ENCODE assay signal across 2 cellular contexts in the genomic region with DNA sequence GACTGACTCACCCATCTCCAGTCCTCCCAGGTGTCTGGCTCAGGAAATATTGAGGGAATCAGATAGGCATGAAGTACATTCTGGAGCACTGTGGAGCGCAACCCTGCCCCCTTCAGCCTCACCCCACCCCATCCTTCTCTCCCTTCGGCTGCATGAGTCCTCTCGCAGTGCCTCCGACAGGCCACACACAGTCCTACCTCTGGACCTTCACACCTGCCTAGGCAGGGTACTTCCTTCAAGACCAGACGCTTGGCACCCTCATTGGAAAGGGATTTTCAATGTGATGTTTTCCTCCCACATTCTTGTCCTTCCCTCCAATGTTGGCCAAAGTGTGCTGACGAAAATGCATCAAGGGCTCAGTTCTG.
TF ChIP-seq lines count a peak whose summit lies in the region.

No MANE protein-coding gene starts in this region.

TF ChIP-seq in GM23338, 12 proteins besides CTCF, POLR2A, EP300 and RAD21 (continued from another document):
- TF ChIP-seq REST (IDR thresholded peaks at IDR 0.05; ENCODE audit: unreplicated experiment) = no peak
- no peak for TF ChIP-seq NANOG (IDR thresholded peaks at IDR 0.05; ENCODE audit: borderline replicate concordance)
- no peak for TF ChIP-seq EZH2 (IDR thresholded peaks at IDR 0.05; ENCODE audit: low read depth, unreplicated experiment)
- TF ChIP-seq POLR2AphosphoS5 (IDR thresholded peaks at IDR 0.05; ENCODE audit: low read depth) = no peak
- TF ChIP-seq, protein P1, sequence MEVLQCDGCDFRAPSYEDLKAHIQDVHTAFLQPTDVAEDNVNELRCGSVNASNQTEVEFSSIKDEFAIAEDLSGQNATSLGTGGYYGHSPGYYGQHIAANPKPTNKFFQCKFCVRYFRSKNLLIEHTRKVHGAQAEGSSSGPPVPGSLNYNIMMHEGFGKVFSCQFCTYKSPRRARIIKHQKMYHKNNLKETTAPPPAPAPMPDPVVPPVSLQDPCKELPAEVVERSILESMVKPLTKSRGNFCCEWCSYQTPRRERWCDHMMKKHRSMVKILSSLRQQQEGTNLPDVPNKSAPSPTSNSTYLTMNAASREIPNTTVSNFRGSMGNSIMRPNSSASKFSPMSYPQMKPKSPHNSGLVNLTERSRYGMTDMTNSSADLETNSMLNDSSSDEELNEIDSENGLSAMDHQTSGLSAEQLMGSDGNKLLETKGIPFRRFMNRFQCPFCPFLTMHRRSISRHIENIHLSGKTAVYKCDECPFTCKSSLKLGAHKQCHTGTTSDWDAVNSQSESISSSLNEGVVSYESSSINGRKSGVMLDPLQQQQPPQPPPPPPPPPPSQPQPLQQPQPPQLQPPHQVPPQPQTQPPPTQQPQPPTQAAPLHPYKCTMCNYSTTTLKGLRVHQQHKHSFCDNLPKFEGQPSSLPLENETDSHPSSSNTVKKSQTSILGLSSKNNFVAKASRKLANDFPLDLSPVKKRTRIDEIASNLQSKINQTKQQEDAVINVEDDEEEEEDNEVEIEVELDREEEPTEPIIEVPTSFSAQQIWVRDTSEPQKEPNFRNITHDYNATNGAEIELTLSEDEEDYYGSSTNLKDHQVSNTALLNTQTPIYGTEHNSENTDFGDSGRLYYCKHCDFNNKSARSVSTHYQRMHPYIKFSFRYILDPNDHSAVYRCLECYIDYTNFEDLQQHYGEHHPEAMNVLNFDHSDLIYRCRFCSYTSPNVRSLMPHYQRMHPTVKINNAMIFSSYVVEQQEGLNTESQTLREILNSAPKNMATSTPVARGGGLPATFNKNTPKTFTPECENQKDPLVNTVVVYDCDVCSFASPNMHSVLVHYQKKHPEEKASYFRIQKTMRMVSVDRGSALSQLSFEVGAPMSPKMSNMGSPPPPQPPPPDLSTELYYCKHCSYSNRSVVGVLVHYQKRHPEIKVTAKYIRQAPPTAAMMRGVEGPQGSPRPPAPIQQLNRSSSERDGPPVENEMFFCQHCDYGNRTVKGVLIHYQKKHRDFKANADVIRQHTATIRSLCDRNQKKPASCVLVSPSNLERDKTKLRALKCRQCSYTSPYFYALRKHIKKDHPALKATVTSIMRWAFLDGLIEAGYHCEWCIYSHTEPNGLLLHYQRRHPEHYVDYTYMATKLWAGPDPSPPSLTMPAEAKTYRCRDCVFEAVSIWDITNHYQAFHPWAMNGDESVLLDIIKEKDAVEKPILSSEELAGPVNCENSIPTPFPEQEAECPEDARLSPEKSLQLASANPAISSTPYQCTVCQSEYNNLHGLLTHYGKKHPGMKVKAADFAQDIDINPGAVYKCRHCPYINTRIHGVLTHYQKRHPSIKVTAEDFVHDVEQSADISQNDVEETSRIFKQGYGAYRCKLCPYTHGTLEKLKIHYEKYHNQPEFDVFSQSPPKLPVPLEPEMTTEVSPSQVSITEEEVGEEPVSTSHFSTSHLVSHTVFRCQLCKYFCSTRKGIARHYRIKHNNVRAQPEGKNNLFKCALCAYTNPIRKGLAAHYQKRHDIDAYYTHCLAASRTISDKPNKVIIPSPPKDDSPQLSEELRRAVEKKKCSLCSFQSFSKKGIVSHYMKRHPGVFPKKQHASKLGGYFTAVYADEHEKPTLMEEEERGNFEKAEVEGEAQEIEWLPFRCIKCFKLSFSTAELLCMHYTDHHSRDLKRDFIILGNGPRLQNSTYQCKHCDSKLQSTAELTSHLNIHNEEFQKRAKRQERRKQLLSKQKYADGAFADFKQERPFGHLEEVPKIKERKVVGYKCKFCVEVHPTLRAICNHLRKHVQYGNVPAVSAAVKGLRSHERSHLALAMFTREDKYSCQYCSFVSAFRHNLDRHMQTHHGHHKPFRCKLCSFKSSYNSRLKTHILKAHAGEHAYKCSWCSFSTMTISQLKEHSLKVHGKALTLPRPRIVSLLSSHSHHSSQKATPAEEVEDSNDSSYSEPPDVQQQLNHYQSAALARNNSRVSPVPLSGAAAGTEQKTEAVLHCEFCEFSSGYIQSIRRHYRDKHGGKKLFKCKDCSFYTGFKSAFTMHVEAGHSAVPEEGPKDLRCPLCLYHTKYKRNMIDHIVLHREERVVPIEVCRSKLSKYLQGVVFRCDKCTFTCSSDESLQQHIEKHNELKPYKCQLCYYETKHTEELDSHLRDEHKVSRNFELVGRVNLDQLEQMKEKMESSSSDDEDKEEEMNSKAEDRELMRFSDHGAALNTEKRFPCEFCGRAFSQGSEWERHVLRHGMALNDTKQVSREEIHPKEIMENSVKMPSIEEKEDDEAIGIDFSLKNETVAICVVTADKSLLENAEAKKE (CRISPR knock-in tag; IDR thresholded peaks at IDR 0.05) = no peak
- TF ChIP-seq ZNF331 (CRISPR knock-in tag; IDR thresholded peaks at IDR 0.05; ENCODE audit: low read depth) = no peak

TF ChIP-seq in WTC11, 78 proteins besides CTCF, POLR2A, EP300 and RAD21 (continued from another document):
- TF ChIP-seq FOXP1 (CRISPR knock-in tag; IDR thresholded peaks at IDR 0.05; ENCODE audit: borderline replicate concordance) (no peak), ZNF396 (CRISPR knock-in tag; IDR thresholded peaks at IDR 0.05; ENCODE audit: borderline replicate concordance) (no peak), ZNF138 (CRISPR knock-in tag; conservative IDR thresholded peaks at IDR 0.05) (no peak), TP53 (CRISPR knock-in tag; IDR thresholded peaks at IDR 0.05) (no peak)
- TF ChIP-seq, protein P2, sequence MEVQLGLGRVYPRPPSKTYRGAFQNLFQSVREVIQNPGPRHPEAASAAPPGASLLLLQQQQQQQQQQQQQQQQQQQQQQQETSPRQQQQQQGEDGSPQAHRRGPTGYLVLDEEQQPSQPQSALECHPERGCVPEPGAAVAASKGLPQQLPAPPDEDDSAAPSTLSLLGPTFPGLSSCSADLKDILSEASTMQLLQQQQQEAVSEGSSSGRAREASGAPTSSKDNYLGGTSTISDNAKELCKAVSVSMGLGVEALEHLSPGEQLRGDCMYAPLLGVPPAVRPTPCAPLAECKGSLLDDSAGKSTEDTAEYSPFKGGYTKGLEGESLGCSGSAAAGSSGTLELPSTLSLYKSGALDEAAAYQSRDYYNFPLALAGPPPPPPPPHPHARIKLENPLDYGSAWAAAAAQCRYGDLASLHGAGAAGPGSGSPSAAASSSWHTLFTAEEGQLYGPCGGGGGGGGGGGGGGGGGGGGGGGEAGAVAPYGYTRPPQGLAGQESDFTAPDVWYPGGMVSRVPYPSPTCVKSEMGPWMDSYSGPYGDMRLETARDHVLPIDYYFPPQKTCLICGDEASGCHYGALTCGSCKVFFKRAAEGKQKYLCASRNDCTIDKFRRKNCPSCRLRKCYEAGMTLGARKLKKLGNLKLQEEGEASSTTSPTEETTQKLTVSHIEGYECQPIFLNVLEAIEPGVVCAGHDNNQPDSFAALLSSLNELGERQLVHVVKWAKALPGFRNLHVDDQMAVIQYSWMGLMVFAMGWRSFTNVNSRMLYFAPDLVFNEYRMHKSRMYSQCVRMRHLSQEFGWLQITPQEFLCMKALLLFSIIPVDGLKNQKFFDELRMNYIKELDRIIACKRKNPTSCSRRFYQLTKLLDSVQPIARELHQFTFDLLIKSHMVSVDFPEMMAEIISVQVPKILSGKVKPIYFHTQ (CRISPR knock-in tag; IDR thresholded peaks at IDR 0.05) = no peak
TF ChIP-seq in WTC11: peak in this region for 0.
